Comparison of ENCODE assay signal across 11 cellular contexts in genomic region chr20:36094497-36094896, GRCh38.
DNase-seq lines count a peak whose midpoint lies in the region; ATAC-seq and TF ChIP-seq lines count a peak whose summit lies in the region.
"Had no signal": no experiment of that assay in that cellular context is flagged by ENCODE, and none has a peak within 500 bp of the region (broad histone marks: within the 10 kb centered on the region; RNA-seq: fewer than 3 reads in every experiment).

No MANE protein-coding gene starts in this region.

- intact Hi-C loops in lower lobe of right lung (cut with DNase I): no loop called here

- H3K27me3 ChIP-seq in duodenal mucosa (ENCODE audit: control insufficient read depth in 1 of 2, insufficient read depth in 2 of 2, low read length in 2 of 2) (peaks cover 3 to 7% of the 10 kb centered on the region in 2 donors), lower lobe of right lung (ENCODE audit: low read depth) (no peaks in the 10 kb centered on the region), subcutaneous abdominal adipose tissue (ENCODE audit: control insufficient read depth in 5 of 5, insufficient read depth in 4 of 5, low read length in 5 of 5) (no peaks in the 10 kb centered on the region)

- TF ChIP-seq CTCF in LNCaP clone FGC (IDR thresholded peaks at IDR 0.05; ENCODE audit: control insufficient read depth, extremely low read depth, insufficient read depth) (no peak), lower lobe of right lung (IDR thresholded peaks at IDR 0.05) (no peak)

- DNase-seq in LNCaP clone FGC (ENCODE audit: low read depth) (no peak), lower lobe of right lung (no peak), Kasumi-1 (lab: John Stamatoyannopoulos, UW) (no peak), activated T-cell treated with anti-CD3 and anti-CD28 coated beads for 4 hours (no peak), MV-4-11 (lab: John Stamatoyannopoulos, UW) (no peak)
- DNase-seq: activated CD8-positive, alpha-beta memory T cell treated with anti-CD3 and anti-CD28 coated beads, Interleukin-2, amount 50 U/mL, for 4 hours; GF-D8; NCI-H1930 had no signal

- H3K4me3 ChIP-seq in LNCaP clone FGC (ENCODE audit: low read depth, low read length) (peak overlapping the region; percentile 78), duodenal mucosa (ENCODE audit: low read depth in 1 of 2, low read length in 2 of 2) (peak overlapping the region; percentile 31 to 99), lower lobe of right lung (peak overlapping the region; percentile 73), subcutaneous abdominal adipose tissue (ENCODE audit: low read depth in 1 of 5, low read length in 5 of 5) (peak overlapping the region; percentile 75 to 99 (median 96))

- H3K27ac ChIP-seq in duodenal mucosa (ENCODE audit: low read depth, low read length): peak overlapping the region; percentile 28
- H3K27ac ChIP-seq in lower lobe of right lung: peak overlapping the region; percentile 75
- peak overlapping the region; percentile 82 for H3K27ac ChIP-seq in subcutaneous abdominal adipose tissue (ENCODE audit: low read depth, low read length)

- no peak for ATAC-seq in lower lobe of right lung
- ATAC-seq in GM18867 (IDR thresholded peaks at IDR 0.05; ENCODE audit: unreplicated experiment): no peak

- peaks cover 38 to 43% of the 10 kb centered on the region in 2 donors for H3K4me1 ChIP-seq in duodenal mucosa (ENCODE audit: control insufficient read depth in 1 of 2, insufficient read depth in 2 of 2, low read length in 2 of 2)
- H3K4me1 ChIP-seq in lower lobe of right lung: peaks cover 66% of the 10 kb centered on the region
- H3K4me1 ChIP-seq in subcutaneous abdominal adipose tissue (ENCODE audit: control insufficient read depth in 5 of 5, insufficient read depth in 5 of 5, low read length in 5 of 5): peaks cover 6 to 75% (median 55%) of the 10 kb centered on the region in 5 donors

- H3K9me3 ChIP-seq in duodenal mucosa (ENCODE audit: control insufficient read depth in 1 of 2, low read length in 2 of 2): no peaks in the 10 kb centered on the region
- H3K9me3 ChIP-seq in lower lobe of right lung: no peaks in the 10 kb centered on the region
- H3K9me3 ChIP-seq in subcutaneous abdominal adipose tissue (ENCODE audit: control insufficient read depth in 5 of 5, low read length in 5 of 5): no peaks in the 10 kb centered on the region

- H3K9ac ChIP-seq in duodenal mucosa (ENCODE audit: low read depth in 1 of 2, low read length in 2 of 2): peak overlapping the region in 1 of 2 donors; percentile 51
- H3K9ac ChIP-seq in subcutaneous abdominal adipose tissue (ENCODE audit: low read length in 5 of 5): peak overlapping the region in 2 of 5 donors; percentile 72 to 79

- H3K36me3 ChIP-seq in duodenal mucosa (ENCODE audit: control insufficient read depth in 1 of 2, insufficient read depth in 2 of 2, low read length in 2 of 2) (no peaks in the 10 kb centered on the region), lower lobe of right lung (no peaks in the 10 kb centered on the region), subcutaneous abdominal adipose tissue (ENCODE audit: control insufficient read depth in 5 of 5, insufficient read depth in 5 of 5, low read length in 5 of 5) (no peaks in the 10 kb centered on the region)

Comparison
In these comparisons a context has a peak if more than half of its experiments do, and no peak if none do; other contexts are left out.
1. H3K27ac ChIP-seq: peak in every context shown above with its lines; median percentile 82 in subcutaneous abdominal adipose tissue; 75 in lower lobe of right lung; 28 in duodenal mucosa.